Comparison of ENCODE assay signal across 29 cellular contexts in the genomic region with DNA sequence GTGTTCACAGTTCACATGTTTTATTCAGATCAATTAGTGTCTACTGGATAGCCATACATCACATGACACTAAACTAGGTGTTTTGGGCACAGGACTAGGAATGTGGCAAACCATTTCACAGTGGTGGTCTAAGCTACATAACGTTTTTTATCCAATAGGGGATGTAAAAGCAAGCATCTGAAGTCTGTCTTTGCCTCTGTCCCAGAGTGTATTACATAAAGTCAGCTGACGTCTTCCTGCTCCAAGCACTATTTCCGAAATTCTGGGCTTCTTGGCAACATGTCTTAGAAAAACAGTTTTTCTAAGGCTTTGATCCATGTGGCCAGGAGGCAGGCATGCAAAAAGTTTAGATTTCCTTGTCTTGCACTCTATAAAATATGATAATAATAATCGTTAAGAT.
"Had no signal": no experiment of that assay in that cellular context is flagged by ENCODE, and none has a peak within 500 bp of the region (broad histone marks: within the 10 kb centered on the region; RNA-seq: fewer than 3 reads in every experiment).

No MANE protein-coding gene starts in this region.

- H3K36me3 Mint-ChIP-seq: activated naive CD8-positive, alpha-beta T cell had no signal

- H3K4me1 Mint-ChIP-seq: activated B cell treated with CpG ODN at 0.5 μM for 24 hours; activated T-helper 17 cell treated with anti-CD3 and anti-CD28 coated beads, Interleukin-2, amount 50 U/mL, for 72 hours; T-helper 17 cell had no signal

- H3K4me1 ChIP-seq: body of pancreas had no signal

- DNase-seq: activated B cell treated with CpG ODN at 0.5 μM for 24 hours; activated CD4-positive, alpha-beta T cell treated with anti-CD3 and anti-CD28 coated beads for 48 hours; activated CD4-positive, alpha-beta T cell treated with anti-CD3 and anti-CD28 coated beads, Interleukin-2, amount 50 U/mL, for 1 hour; activated CD4-positive, alpha-beta T cell treated with anti-CD3 and anti-CD28 coated beads, Interleukin-2, amount 50 U/mL, for 48 hours; activated CD8-positive, alpha-beta memory T cell treated with anti-CD3 and anti-CD28 coated beads for 24 hours; activated CD8-positive, alpha-beta T cell treated with anti-CD3 and anti-CD28 coated beads for 36 hours; activated effector memory CD4-positive, alpha-beta T cell treated with Interleukin-2 at 50 U/mL for 16 hours; activated gamma-delta T cell treated with Interleukin-2 at 50 U/mL for 16 hours; activated naive CD4-positive, alpha-beta T cell treated with anti-CD3 and anti-CD28 coated beads, Interleukin-2, amount 50 U/mL, for 16 hours; activated naive CD4-positive, alpha-beta T cell treated with Interleukin-2 at 50 U/mL for 16 hours; activated T-cell treated with anti-CD3 and anti-CD28 coated beads, Interleukin-2, amount 50 U/mL, for 4 hours; amniotic stem cell; anterior cingulate cortex; body of pancreas; caudate nucleus; cortex of kidney; dermis blood vessel endothelial cell; effector CD4-positive, alpha-beta T cell; effector memory CD8-positive, alpha-beta T cell; esophagus squamous epithelium; foreskin fibroblast; T-helper 1 cell; T-helper 17 cell; T1000; WERI-Rb-1 had no signal

- H3K27me3 Mint-ChIP-seq: activated B cell treated with CpG ODN at 0.5 μM for 24 hours; activated CD8-positive, alpha-beta T cell treated with anti-CD3 and anti-CD28 coated beads for 36 hours; activated naive CD8-positive, alpha-beta T cell; activated T-helper 17 cell treated with anti-CD3 and anti-CD28 coated beads, Interleukin-2, amount 50 U/mL, for 72 hours; effector memory CD8-positive, alpha-beta T cell; T-helper 17 cell had no signal

- H3K27me3 ChIP-seq: body of pancreas, esophagus squamous epithelium had no signal

- H3K9me3 ChIP-seq: body of pancreas, esophagus squamous epithelium had no signal

- H3K27ac Mint-ChIP-seq: activated B cell treated with CpG ODN at 0.5 μM for 24 hours; activated CD8-positive, alpha-beta T cell treated with anti-CD3 and anti-CD28 coated beads for 36 hours; activated naive CD8-positive, alpha-beta T cell; activated T-helper 17 cell treated with anti-CD3 and anti-CD28 coated beads, Interleukin-2, amount 50 U/mL, for 72 hours; effector memory CD8-positive, alpha-beta T cell; T-helper 17 cell; T-helper 2 cell treated with Interferon-gamma antibody and Interleukin-4, amounts not matched to agents 5 μg/mL and 100 μg/mL, for 36 hours had no signal

- H3K4me3 Mint-ChIP-seq: activated B cell treated with CpG ODN at 0.5 μM for 24 hours; activated CD8-positive, alpha-beta T cell treated with anti-CD3 and anti-CD28 coated beads for 36 hours; activated naive CD8-positive, alpha-beta T cell; activated T-cell treated with anti-CD3 and anti-CD28 coated beads, Interleukin-2, amount 50 U/mL, for 4 hours; activated T-helper 17 cell treated with anti-CD3 and anti-CD28 coated beads, Interleukin-2, amount 50 U/mL, for 72 hours; effector memory CD8-positive, alpha-beta T cell; T-helper 17 cell; T-helper 2 cell treated with Interferon-gamma antibody and Interleukin-4, amounts not matched to agents 5 μg/mL and 100 μg/mL, for 36 hours had no signal

- H3K36me3 ChIP-seq: esophagus squamous epithelium, WERI-Rb-1 had no signal

- H3K27ac ChIP-seq: body of pancreas, epithelial cell of prostate, esophagus squamous epithelium, WERI-Rb-1 had no signal

- H3K4me3 ChIP-seq: body of pancreas, esophagus squamous epithelium had no signal
